14 cellular contexts compared by ENCODE assay signal in genomic region chrX:21947671-21948070, GRCh38. TPM values are rescaled to one million over a fixed set of nuclear protein-coding genes. Genes with fewer than 3 reads are reported as not detected.
DNase-seq lines count a peak whose midpoint lies in the region; ATAC-seq and TF ChIP-seq lines count a peak whose summit lies in the region.
"Had no signal": no experiment of that assay in that cellular context is flagged by ENCODE, and none has a peak within 500 bp of the region (broad histone marks: within the 10 kb centered on the region; RNA-seq: fewer than 3 reads in every experiment).

No MANE protein-coding gene starts in this region.

- H3F3A ChIP-seq in SK-N-SH (replicated peaks; ENCODE audit: insufficient read depth): peaks cover 30% of the 10 kb centered on the region

- ATAC-seq in SK-N-SH treated with all-trans-retinoic acid at 6 μM for 48 hours: no peak
- ATAC-seq: activated CD8-positive, alpha-beta T cell treated with anti-CD3 and anti-CD28 coated beads, Interleukin-2, amount 10 ng/mL, durations not matched to agents 7 days and 5 days had no signal

- DNase-seq in SK-N-SH (no peak), SK-N-MC (ENCODE audit: low read depth, low spot score) (no peak), uterus (no peak), stomach (no peak)
- no peak for DNase-seq in stimulated activated CD4-positive, alpha-beta T cell treated with anti-CD3 and anti-CD28 coated beads, Interleukin-2, amount 100 ng/mL, for 24 hours
- DNase-seq: 8988T; activated CD8-positive, alpha-beta T cell treated with anti-CD3 and anti-CD28 coated beads, Interleukin-2, amount 10 ng/mL, durations not matched to agents 7 days and 5 days; Caco-2; esophagus squamous epithelium; NCI-H1436; Peyer's patch had no signal

- TF ChIP-seq POLR2A in uterus (IDR thresholded peaks at IDR 0.05) (no peak), stomach (IDR thresholded peaks at IDR 0.05) (no peak)

- no peaks in the 10 kb centered on the region for H3K9me2 ChIP-seq in SK-N-SH

- 60% methylated on average over 6 of the region's 6 CpGs for WGBS in SK-N-SH (ENCODE audit: low lambda C conversion rate)
- WGBS in stomach, 5 donors: 32 to 68% (median 48%) methylated on average over 6 of the region's 6 CpGs

- TF ChIP-seq RAD21 in SK-N-SH (IDR thresholded peaks at IDR 0.05; ENCODE audit: low read length): no peak

- H3K36me3 ChIP-seq in SK-N-SH (replicated peaks in 1 of 2; ENCODE audit: control insufficient read depth in 1 of 2, insufficient read depth in 2 of 2, low read length in 1 of 2) (no peaks in the 10 kb centered on the region), SK-N-MC (ENCODE audit: insufficient read depth, low read length) (peaks cover 4% of the 10 kb centered on the region; the same call in 1 of the 2 replicates), skeletal muscle satellite cell (ENCODE audit: insufficient read depth, low read length) (peaks cover 4% of the 10 kb centered on the region), uterus (no peaks in the 10 kb centered on the region), stomach (no peaks in the 10 kb centered on the region)
- H3K36me3 ChIP-seq: esophagus squamous epithelium, Peyer's patch had no signal

- no peaks in the 10 kb centered on the region for H3K9me3 ChIP-seq in SK-N-SH
- H3K9me3 ChIP-seq in SK-N-MC (ENCODE audit: low read depth, low read length): no peaks in the 10 kb centered on the region
- H3K9me3 ChIP-seq in iPS-18c (ENCODE audit: control insufficient read depth, insufficient read depth, low read length): no peaks in the 10 kb centered on the region
- H3K9me3 ChIP-seq in skeletal muscle satellite cell (replicated peaks; ENCODE audit: low read length): no peaks in the 10 kb centered on the region
- H3K9me3 ChIP-seq in uterus: no peaks in the 10 kb centered on the region
- no peaks in the 10 kb centered on the region for H3K9me3 ChIP-seq in stomach
- H3K9me3 ChIP-seq: Caco-2, esophagus squamous epithelium, Peyer's patch had no signal

- intact Hi-C loops in uterus (cut with DNase I; ENCODE audit: low total_unique reads) (no loop called here), stomach (cut with DNase I; ENCODE audit: low total_unique reads) (no loop called here)

- H3K4me2 ChIP-seq in SK-N-SH (peak overlapping the region; percentile 69), skeletal muscle satellite cell (ENCODE audit: low read length) (peak overlapping the region; percentile 39)

- TF ChIP-seq CTCF in SK-N-SH (IDR thresholded peaks at IDR 0.05) (no peak), uterus (IDR thresholded peaks at IDR 0.05) (no peak), stomach (IDR thresholded peaks at IDR 0.05) (no peak)

- H3K9ac ChIP-seq in SK-N-SH (peak overlapping the region; percentile 29; the same call in 1 of the 2 replicates), SK-N-MC (ENCODE audit: insufficient read length) (no peak overlapping the region), skeletal muscle satellite cell (ENCODE audit: low read depth, low read length) (peak overlapping the region; percentile 16)

- H3K27ac ChIP-seq in SK-N-SH (ENCODE audit: low read depth in 2 of 2, low read length in 1 of 2) (peak overlapping the region in 1 of 2 experiments; percentile 93; a peak in 2 of 4 replicates), SK-N-MC (peak overlapping the region; percentile 67; the same call in 1 of the 2 replicates), uterus (peak overlapping the region in 1 of 2 donors; percentile 50), stomach (peak overlapping the region in 1 of 5 donors; percentile 50)
- H3K27ac ChIP-seq: Peyer's patch had no signal

- POLR2A ChIA-PET in SK-N-SH (lab: Yijun Ruan, JAX): interaction anchor here (0.8 kb wide), 1 partner anchor 9 kb away, joined by 3 read pairs; no protein-coding TSS in a partner anchor

- no peak overlapping the region for H2AFZ ChIP-seq in SK-N-SH (ENCODE audit: low read depth)

- peak overlapping the region in 1 of 2 experiments; percentile 34; a peak in 2 of 4 replicates for H3K4me3 ChIP-seq in SK-N-SH (ENCODE audit: low read depth in 2 of 2, low read length in 1 of 2)
- peak overlapping the region; percentile 52 for H3K4me3 ChIP-seq in SK-N-MC
- H3K4me3 ChIP-seq in iPS-18c (ENCODE audit: insufficient read depth, low read depth, low read length): 0 out of 2 replicates have a peak overlapping the region, but pooled peaks have one; percentile 12
- peak overlapping the region; percentile 4 for H3K4me3 ChIP-seq in skeletal muscle satellite cell (ENCODE audit: low read length)
- no peak overlapping the region for H3K4me3 ChIP-seq in uterus
- H3K4me3 ChIP-seq in stomach: no peak overlapping the region
- H3K4me3 ChIP-seq: esophagus squamous epithelium, Peyer's patch had no signal

- peaks cover 95% of the 10 kb centered on the region for H3K79me2 ChIP-seq in SK-N-SH (ENCODE audit: insufficient read depth)

- TF ChIP-seq EP300 in SK-N-SH (IDR thresholded peaks at IDR 0.05; ENCODE audit: borderline replicate concordance in 1 of 2, low read depth in 1 of 2, low read length in 1 of 2) (no peak), stomach (IDR thresholded peaks at IDR 0.05) (no peak)

- H3K27me3 ChIP-seq in SK-N-SH (ENCODE audit: insufficient read depth): no peaks in the 10 kb centered on the region
- H3K27me3 ChIP-seq in skeletal muscle satellite cell (ENCODE audit: control insufficient read depth, insufficient read depth, low read length): no peaks in the 10 kb centered on the region
- H3K27me3 ChIP-seq in uterus: no peaks in the 10 kb centered on the region
- H3K27me3 ChIP-seq in stomach: no peaks in the 10 kb centered on the region
- H3K27me3 ChIP-seq: esophagus squamous epithelium, Peyer's patch had no signal

- peaks cover 80% of the 10 kb centered on the region for H4K20me1 ChIP-seq in SK-N-SH (ENCODE audit: insufficient read depth)

- CTCF ChIA-PET in SK-N-SH (lab: Yijun Ruan, JAX): interaction anchor here (2.5 kb wide), 1 partner anchor 37 kb away, joined by 9 read pairs; no protein-coding TSS in a partner anchor

- peaks cover 16 to 30% of the 10 kb centered on the region in 2 experiments for H3K4me1 ChIP-seq in SK-N-SH (ENCODE audit: control insufficient read depth in 1 of 2, insufficient read depth in 2 of 2, low read depth in 1 of 2, low read length in 1 of 2)
- H3K4me1 ChIP-seq in skeletal muscle satellite cell (ENCODE audit: control insufficient read depth, insufficient read depth, low read length): peaks cover 47% of the 10 kb centered on the region
- no peaks in the 10 kb centered on the region for H3K4me1 ChIP-seq in uterus
- H3K4me1 ChIP-seq in stomach: peaks cover 0 to 38% (median 16%) of the 10 kb centered on the region in 4 donors

TF ChIP-seq in SK-N-SH, 30 proteins besides CTCF, POLR2A, EP300 and RAD21 (continues in another document):
- TF ChIP-seq NFIC (IDR thresholded peaks at IDR 0.05; ENCODE audit: borderline replicate concordance) (no peak), MEF2A (IDR thresholded peaks at IDR 0.05; ENCODE audit: borderline replicate concordance, low read depth) (no peak), USF2 (IDR thresholded peaks at IDR 0.05; ENCODE audit: borderline replicate concordance, low read depth, low read length) (no peak), SMC3 (IDR thresholded peaks at IDR 0.05; ENCODE audit: low read depth, low read length) (no peak), MXI1 (IDR thresholded peaks at IDR 0.05; ENCODE audit: low read depth, low read length) (no peak), FOSL2 (IDR thresholded peaks at IDR 0.05; ENCODE audit: borderline replicate concordance, low read depth) (no peak), TCF12 (IDR thresholded peaks at IDR 0.05) (no peak), NRF1 (IDR thresholded peaks at IDR 0.05; ENCODE audit: low read depth, low read length) (no peak), JUND (IDR thresholded peaks at IDR 0.05) (no peak), POLR2AphosphoS5 (IDR thresholded peaks at IDR 0.05; ENCODE audit: low read depth, low read length) (no peak), FOXM1 (IDR thresholded peaks at IDR 0.05; ENCODE audit: low read depth) (no peak)

TF ChIP-seq in SK-N-SH treated with all-trans-retinoic acid at 6 μM for 48 hours, 23 proteins besides CTCF, POLR2A, EP300 and RAD21:
- TF ChIP-seq ZFP30 (CRISPR knock-in tag; IDR thresholded peaks at IDR 0.05): no peak

RNA-seq across cellular contexts. Expression of gene SMS, which starts 7.2 kb away (rescaled TPM):
- polyA plus RNA-seq in SK-N-SH (2012; rRNA removed) (86.9 and 116 TPM in 2 replicates), stomach (10 to 100 TPM; 41.2 to 48.8 (median 43.9) TPM)
- 134 and 161 TPM in 2 replicates for polyA plus RNA-seq in SK-N-SH (2012; cell fraction: cytosol; rRNA removed)
- 45.9 and 53.9 TPM in 2 replicates for polyA plus RNA-seq in SK-N-SH (2012; cell fraction: nucleus; rRNA removed)
- total RNA-seq in skeletal muscle satellite cell (2012; rRNA removed): 212 and 235 TPM in 2 replicates
- total RNA-seq in uterus (10 to 100 TPM in 3 of 4 donors, 1 to 10 TPM in 1; 6.4 to 84.3 (median 37.8) TPM), stomach (10 to 100 TPM in 4 of 5 donors, 1 to 10 TPM in 1; 9.6 to 75.8 (median 65.2) TPM)

Comparison
In these comparisons a context has a peak if more than half of its experiments do, and no peak if none do; other contexts are left out.
1. H3K4me3 ChIP-seq: peak in SK-N-MC (single experiment), iPS-18c (single experiment) and skeletal muscle satellite cell (single experiment); none in uterus (0 of 2) and stomach (0 of 4).